Comparison of ENCODE assay signal across 8 cellular contexts in genomic region chr17:45135192-45135977, GRCh38. TPM values are rescaled to one million over a fixed set of nuclear protein-coding genes. Genes with fewer than 3 reads are reported as not detected.
A peak's percentile ranks its signal among the peaks of the same experiment; 100 is the strongest.
DNase-seq lines count a peak whose midpoint lies in the region; ATAC-seq and TF ChIP-seq lines count a peak whose summit lies in the region.

Gene ACBD4 (plus strand): TSS chr17:45135687. CDS start chr17:45136145, 458 bp downstream.

- H3K4me3 ChIP-seq in BE2C (ENCODE audit: low read depth, low read length) = peak within 1 kb of the TSS; percentile 60
- peak within 1 kb of the TSS; percentile 68 for H3K4me3 ChIP-seq in choroid plexus epithelial cell (ENCODE audit: low read depth, low read length)

- TF ChIP-seq POLR2A in GM19099 (IDR thresholded peaks at IDR 0.05; ENCODE audit: extremely low read depth, insufficient read length, low read depth) = peak; percentile 82

- TF ChIP-seq CTCF in BE2C (IDR thresholded peaks at IDR 0.05; ENCODE audit: low read depth, low read length) (peak; percentile 100), choroid plexus epithelial cell (conservative IDR thresholded peaks at IDR 0.05; ENCODE audit: low read depth, low read length) (peak; percentile 100)

- H3K27me3 ChIP-seq in BE2C = no peaks in the 10 kb centered on the region

- H3K9me3 ChIP-seq in BE2C = no peaks in the 10 kb centered on the region

- peak; percentile 76 for ATAC-seq in HG03432 (IDR thresholded peaks at IDR 0.05; ENCODE audit: unreplicated experiment)

- DNase-seq in BE2C = peak; percentile 96
- peak; percentile 88 for DNase-seq in NCI-H510A (lab: John Stamatoyannopoulos, UW)
- DNase-seq in activated CD4-positive, alpha-beta T cell treated with anti-CD3 and anti-CD28 coated beads for 24 hours (ENCODE audit: low read depth in 2 of 2) = peak; percentile 96
- DNase-seq in choroid plexus epithelial cell (ENCODE audit: low read depth) = peak; percentile 98
- DNase-seq in kidney glomerular epithelial cell (lab: John Stamatoyannopoulos, UW) = peak; percentile 96
- DNase-seq in stimulated activated CD4-positive, alpha-beta T cell treated with anti-CD3 and anti-CD28 coated beads, Interleukin-1b, Interleukin-23, amount 100 ng/mL, for 1 hour (ENCODE audit: low read depth in 2 of 2) = peak; percentile 95 to 97

- H3K4me1 ChIP-seq in BE2C = no peaks in the 10 kb centered on the region

- H3K36me3 ChIP-seq in BE2C = no peaks in the 10 kb centered on the region

RNA-seq across cellular contexts. Expression of gene ACBD4, which starts in this region (rescaled TPM):
- polyA plus RNA-seq in BE2C (2012; ENCODE audit: insufficient read depth, insufficient read length, low read depth) = 3.1 TPM

Comparison
In these comparisons a context has a peak if more than half of its experiments do, and no peak if none do; other contexts are left out.
1. Peak in every context shown above with its lines: DNase-seq, ATAC-seq and H3K4me3 ChIP-seq.